Comparison of ENCODE assay signal across 8 cellular contexts in genomic region chr19:14091086-14091884, GRCh38. TPM values are rescaled to one million over a fixed set of nuclear protein-coding genes. Genes with fewer than 3 reads are reported as not detected.
DNase-seq lines count a peak whose midpoint lies in the region; ATAC-seq and TF ChIP-seq lines count a peak whose summit lies in the region.

No MANE protein-coding gene starts in this region.

- H3K27me3 Mint-ChIP-seq in activated CD8-positive, alpha-beta T cell treated with anti-CD3 and anti-CD28 coated beads for 36 hours, result no peaks in the 10 kb centered on the region
- peaks cover 19% of the 10 kb centered on the region for H3K27me3 Mint-ChIP-seq in endothelial cell (ENCODE audit: unreplicated experiment)

- H3K36me3 Mint-ChIP-seq in activated CD8-positive, alpha-beta T cell treated with anti-CD3 and anti-CD28 coated beads for 36 hours (ENCODE audit: low read depth), result peaks cover 37% of the 10 kb centered on the region
- H3K36me3 Mint-ChIP-seq in endothelial cell (ENCODE audit: low read depth, unreplicated experiment), result peaks cover 16% of the 10 kb centered on the region

- H3K4me3 ChIP-seq in mucosa of rectum (ENCODE audit: low read length in 2 of 2) (peak overlapping the region; percentile 82 to 87), subcutaneous abdominal adipose tissue (ENCODE audit: low read depth in 1 of 5, low read length in 5 of 5) (peak overlapping the region; percentile 75 to 83 (median 80))

- CTCF ChIA-PET in activated CD8-positive, alpha-beta T cell treated with anti-CD3 and anti-CD28 coated beads for 36 hours (lab: Charles Lee), result interaction anchor here (1.3 to 3.7 kb wide), 4 partner anchors 12 to 46 kb away, joined by 4 to 29 read pairs (median 7); partner anchors contain the start of genes ASF1B and MISP3

- peak; percentile 63 to 73 for DNase-seq in AML-193 (lab: John Stamatoyannopoulos, UW)
- DNase-seq in NCI-H510A (lab: John Stamatoyannopoulos, UW), result peak; percentile 90
- peak; percentile 79 for DNase-seq in activated CD8-positive, alpha-beta T cell treated with anti-CD3 and anti-CD28 coated beads for 36 hours
- peak; percentile 61 for DNase-seq in endothelial cell (ENCODE audit: low spot score)

- intact Hi-C loops in activated CD8-positive, alpha-beta T cell treated with anti-CD3 and anti-CD28 coated beads for 36 hours (cut with micrococcal nuclease), result no loop called here

- H3K27me3 ChIP-seq in mucosa of rectum (ENCODE audit: control insufficient read depth in 2 of 2, insufficient read depth in 2 of 2, low read length in 2 of 2) (no peaks in the 10 kb centered on the region), subcutaneous abdominal adipose tissue (ENCODE audit: control insufficient read depth in 5 of 5, insufficient read depth in 4 of 5, low read length in 5 of 5) (no peaks in the 10 kb centered on the region)

- H3K27ac ChIP-seq in mucosa of rectum (ENCODE audit: low read depth in 2 of 2, low read length in 2 of 2) (peak overlapping the region; percentile 92 to 96), subcutaneous abdominal adipose tissue (ENCODE audit: low read depth, low read length) (peak overlapping the region; percentile 92)

- peaks cover 0 to 4% of the 10 kb centered on the region in 2 donors for H3K9me3 ChIP-seq in mucosa of rectum (ENCODE audit: control insufficient read depth in 2 of 2, low read length in 2 of 2)
- peaks cover 0 to 9% (median 8%) of the 10 kb centered on the region in 5 donors for H3K9me3 ChIP-seq in subcutaneous abdominal adipose tissue (ENCODE audit: control insufficient read depth in 5 of 5, low read length in 5 of 5)

- peaks cover 11% of the 10 kb centered on the region for H3K9me3 Mint-ChIP-seq in activated CD8-positive, alpha-beta T cell treated with anti-CD3 and anti-CD28 coated beads for 36 hours
- peaks cover 3% of the 10 kb centered on the region for H3K9me3 Mint-ChIP-seq in endothelial cell (ENCODE audit: unreplicated experiment)

- H3K27ac Mint-ChIP-seq in activated CD8-positive, alpha-beta T cell treated with anti-CD3 and anti-CD28 coated beads for 36 hours, result peak overlapping the region; percentile 97
- H3K27ac Mint-ChIP-seq in endothelial cell (ENCODE audit: unreplicated experiment), result peak overlapping the region; percentile 90

- H3K4me1 ChIP-seq in mucosa of rectum (ENCODE audit: control insufficient read depth in 2 of 2, insufficient read depth in 2 of 2, low read length in 2 of 2) (peaks cover 5 to 7% of the 10 kb centered on the region in 2 donors), subcutaneous abdominal adipose tissue (ENCODE audit: control insufficient read depth in 5 of 5, insufficient read depth in 5 of 5, low read length in 5 of 5) (peaks cover 0 to 21% (median 15%) of the 10 kb centered on the region in 5 donors)

- ATAC-seq in GM18861 (IDR thresholded peaks at IDR 0.05; ENCODE audit: unreplicated experiment) (peak; percentile 41), HG03066 (IDR thresholded peaks at IDR 0.05; ENCODE audit: low read depth, unreplicated experiment) (peak; percentile 49)
- ATAC-seq in activated CD8-positive, alpha-beta T cell treated with anti-CD3 and anti-CD28 coated beads for 36 hours, result peak; percentile 72

- TF ChIP-seq CTCF in activated CD8-positive, alpha-beta T cell treated with anti-CD3 and anti-CD28 coated beads for 36 hours (IDR thresholded peaks at IDR 0.05), result no peak
- no peak for TF ChIP-seq CTCF in endothelial cell (IDR thresholded peaks at IDR 0.05; ENCODE audit: unreplicated experiment)

- peaks cover 6 to 9% of the 10 kb centered on the region in 2 donors for H3K36me3 ChIP-seq in mucosa of rectum (ENCODE audit: control insufficient read depth in 2 of 2, insufficient read depth in 2 of 2, low read length in 2 of 2)
- peaks cover 0 to 18% (median 12%) of the 10 kb centered on the region in 5 donors for H3K36me3 ChIP-seq in subcutaneous abdominal adipose tissue (ENCODE audit: control insufficient read depth in 5 of 5, insufficient read depth in 5 of 5, low read length in 5 of 5)

- H3K9ac ChIP-seq in mucosa of rectum (ENCODE audit: low read depth in 1 of 2, low read length in 2 of 2) (peak overlapping the region; percentile 90 to 95), subcutaneous abdominal adipose tissue (ENCODE audit: low read length in 5 of 5) (peak overlapping the region in 4 of 5 donors; percentile 71 to 90 (median 82))

- H3K4me1 Mint-ChIP-seq in activated CD8-positive, alpha-beta T cell treated with anti-CD3 and anti-CD28 coated beads for 36 hours (ENCODE audit: low read depth), result peaks cover 16% of the 10 kb centered on the region
- H3K4me1 Mint-ChIP-seq in endothelial cell (ENCODE audit: unreplicated experiment), result peaks cover 5% of the 10 kb centered on the region

- POLR2A ChIA-PET in activated CD8-positive, alpha-beta T cell treated with anti-CD3 and anti-CD28 coated beads for 36 hours (lab: Charles Lee), result interaction anchor here (0.6 to 1.7 kb wide), 7 partner anchors 7 to 118 kb away, joined by 3 to 7 read pairs (median 4); a partner anchor contains a TSS

- H3K4me3 Mint-ChIP-seq in activated CD8-positive, alpha-beta T cell treated with anti-CD3 and anti-CD28 coated beads for 36 hours, result peak overlapping the region; percentile 82
- H3K4me3 Mint-ChIP-seq in endothelial cell (ENCODE audit: unreplicated experiment), result peak overlapping the region; percentile 95

RNA-seq across cellular contexts. Expression of gene SAMD1, which starts 0.7 kb away (rescaled TPM):
- total RNA-seq in activated CD8-positive, alpha-beta T cell treated with anti-CD3 and anti-CD28 coated beads for 36 hours, result 10 to 100 TPM; 62.1 to 66.9 TPM
- 29.5 TPM for total RNA-seq in endothelial cell (ENCODE audit: unreplicated experiment)

RNA-seq across cellular contexts. Expression of gene C19orf67, which starts 5.7 kb away (rescaled TPM):
- total RNA-seq in activated CD8-positive, alpha-beta T cell treated with anti-CD3 and anti-CD28 coated beads for 36 hours, result not detected
- total RNA-seq in endothelial cell (ENCODE audit: unreplicated experiment), result not detected

RNA-seq across cellular contexts. Expression of gene MISP3, which starts 18.7 kb away (rescaled TPM):
- 1 to 10 TPM; 1.4 to 1.5 TPM for total RNA-seq in activated CD8-positive, alpha-beta T cell treated with anti-CD3 and anti-CD28 coated beads for 36 hours
- total RNA-seq in endothelial cell (ENCODE audit: unreplicated experiment), result not detected

RNA-seq across cellular contexts. Expression of gene PRKACA, which starts 26.3 kb away (rescaled TPM):
- 10 to 100 TPM; 61.0 to 61.5 TPM for total RNA-seq in activated CD8-positive, alpha-beta T cell treated with anti-CD3 and anti-CD28 coated beads for 36 hours
- total RNA-seq in endothelial cell (ENCODE audit: unreplicated experiment), result 122 TPM

RNA-seq across cellular contexts. Expression of gene PALM3, which starts 29.4 kb away (rescaled TPM):
- not detected for total RNA-seq in activated CD8-positive, alpha-beta T cell treated with anti-CD3 and anti-CD28 coated beads for 36 hours
- total RNA-seq in endothelial cell (ENCODE audit: unreplicated experiment), result 0.90 TPM

Comparison
In these comparisons a context has a peak if more than half of its experiments do, and no peak if none do; other contexts are left out.
1. Peak in every context shown above with its lines: DNase-seq, ATAC-seq, H3K4me3 ChIP-seq and H3K27ac ChIP-seq.